22 cellular contexts compared by ENCODE assay signal in genomic region chr22:16987822-16988221, GRCh38. TPM values are rescaled to one million over a fixed set of nuclear protein-coding genes. Genes with fewer than 3 reads are reported as not detected.
DNase-seq lines count a peak whose midpoint lies in the region; ATAC-seq, FAIRE-seq and TF ChIP-seq lines count a peak whose summit lies in the region.
"Had no signal": no experiment of that assay in that cellular context is flagged by ENCODE, and none has a peak within 500 bp of the region (broad histone marks: within the 10 kb centered on the region; RNA-seq: fewer than 3 reads in every experiment).

No MANE protein-coding gene starts in this region.

- TF ChIP-seq CTCF in right atrium auricular region (IDR thresholded peaks at IDR 0.05) (no peak), chondrocyte (IDR thresholded peaks at IDR 0.05) (no peak), kidney (IDR thresholded peaks at IDR 0.05; ENCODE audit: borderline replicate concordance, extremely low read depth, insufficient read depth) (no peak)

- POLR2A ChIA-PET in activated CD8-positive, alpha-beta T cell treated with anti-CD3 and anti-CD28 coated beads, Interleukin-2, amount 10 ng/mL, durations not matched to agents 7 days and 5 days (lab: Charles Lee) = no interaction called here

- H3K27ac ChIP-seq in right atrium auricular region (no peak overlapping the region), kidney (ENCODE audit: low read depth in 2 of 2, low read length in 2 of 2) (no peak overlapping the region)

- DNase-seq in right atrium auricular region (ENCODE audit: low spot score) (peak; percentile 36), left ventricle myocardium superior (no peak), chondrocyte (ENCODE audit: low spot score) (peak; percentile 79), kidney (peak; percentile 49), T-helper 17 cell (no peak)
- no peak for DNase-seq in activated CD8-positive, alpha-beta T cell treated with anti-CD3 and anti-CD28 coated beads, Interleukin-2, amount 10 ng/mL, durations not matched to agents 7 days and 5 days
- DNase-seq: 8988T; C1 segment of cervical spinal cord; CD4-positive, CD25-positive, alpha-beta regulatory T cell; CD8-positive, alpha-beta memory T cell; COR-L47; GOT3; H9 had no signal

- H3K4me1 Mint-ChIP-seq in chondrocyte (ENCODE audit: low read depth) = no peaks in the 10 kb centered on the region
- no peaks in the 10 kb centered on the region for H3K4me1 Mint-ChIP-seq in T-helper 17 cell
- H3K4me1 Mint-ChIP-seq in activated CD8-positive, alpha-beta T cell treated with anti-CD3 and anti-CD28 coated beads, Interleukin-2, amount 10 ng/mL, durations not matched to agents 7 days and 5 days (ENCODE audit: low read depth) = no peaks in the 10 kb centered on the region
- H3K4me1 Mint-ChIP-seq: CD4-positive, CD25-positive, alpha-beta regulatory T cell; CD8-positive, alpha-beta memory T cell; H9 had no signal

- no peak for ATAC-seq in left ventricle myocardium superior
- ATAC-seq in GM18498 (IDR thresholded peaks at IDR 0.05; ENCODE audit: unreplicated experiment) = no peak
- no peak for ATAC-seq in T-helper 17 cell
- ATAC-seq in activated CD8-positive, alpha-beta T cell treated with anti-CD3 and anti-CD28 coated beads, Interleukin-2, amount 10 ng/mL, durations not matched to agents 7 days and 5 days = no peak
- ATAC-seq: HepG2 had no signal

- H3K36me3 Mint-ChIP-seq in chondrocyte (ENCODE audit: low read depth) (peaks cover 2% of the 10 kb centered on the region), T-helper 17 cell (ENCODE audit: low read depth) (no peaks in the 10 kb centered on the region)
- no peaks in the 10 kb centered on the region for H3K36me3 Mint-ChIP-seq in activated CD8-positive, alpha-beta T cell treated with anti-CD3 and anti-CD28 coated beads, Interleukin-2, amount 10 ng/mL, durations not matched to agents 7 days and 5 days (ENCODE audit: low read depth)
- H3K36me3 Mint-ChIP-seq: CD4-positive, CD25-positive, alpha-beta regulatory T cell; IgD-negative memory B cell had no signal

- FAIRE-seq in kidney (lab: Jason Lieb, UNC) = no peak
- FAIRE-seq: D721Med, G401.6, GM12891, GM18507, HepG2 had no signal

- no peaks in the 10 kb centered on the region for H3K27me3 ChIP-seq in right atrium auricular region

- H3K27me3 Mint-ChIP-seq in chondrocyte (ENCODE audit: low read depth) = no peaks in the 10 kb centered on the region
- peaks cover 46% of the 10 kb centered on the region for H3K27me3 Mint-ChIP-seq in T-helper 17 cell
- no peaks in the 10 kb centered on the region for H3K27me3 Mint-ChIP-seq in activated CD8-positive, alpha-beta T cell treated with anti-CD3 and anti-CD28 coated beads, Interleukin-2, amount 10 ng/mL, durations not matched to agents 7 days and 5 days (ENCODE audit: low read depth)
- H3K27me3 Mint-ChIP-seq: CD4-positive, CD25-positive, alpha-beta regulatory T cell; IgD-negative memory B cell had no signal

- peaks cover 0 to 11% of the 10 kb centered on the region in 2 donors for H3K9me3 ChIP-seq in right atrium auricular region
- peaks cover 3 to 11% of the 10 kb centered on the region in 2 donors for H3K9me3 ChIP-seq in kidney (ENCODE audit: control insufficient read depth in 1 of 2, low read length in 2 of 2)
- no peaks in the 10 kb centered on the region for H3K9me3 ChIP-seq in T-helper 17 cell (ENCODE audit: control insufficient read depth, low read length, poor library complexity, severe bottlenecking)

- CTCF ChIA-PET in activated CD8-positive, alpha-beta T cell treated with anti-CD3 and anti-CD28 coated beads, Interleukin-2, amount 10 ng/mL, durations not matched to agents 7 days and 5 days (lab: Charles Lee) = interaction anchor here (1.5 kb wide), 1 partner anchor 70 kb away, joined by 3 read pairs; no protein-coding TSS in a partner anchor

- H3K4me3 Mint-ChIP-seq in chondrocyte (ENCODE audit: unreplicated experiment) (no peak overlapping the region), T-helper 17 cell (no peak overlapping the region)
- H3K4me3 Mint-ChIP-seq in activated CD8-positive, alpha-beta T cell treated with anti-CD3 and anti-CD28 coated beads, Interleukin-2, amount 10 ng/mL, durations not matched to agents 7 days and 5 days = no peak overlapping the region
- H3K4me3 Mint-ChIP-seq: CD4-positive, CD25-positive, alpha-beta regulatory T cell; CD8-positive, alpha-beta memory T cell; H9; IgD-negative memory B cell had no signal

- H3K9me3 Mint-ChIP-seq in chondrocyte (ENCODE audit: low read depth) = peaks cover 34% of the 10 kb centered on the region
- H3K9me3 Mint-ChIP-seq in activated CD8-positive, alpha-beta T cell treated with anti-CD3 and anti-CD28 coated beads, Interleukin-2, amount 10 ng/mL, durations not matched to agents 7 days and 5 days (ENCODE audit: insufficient read depth) = peaks cover 10% of the 10 kb centered on the region

- intact Hi-C loops in left ventricle myocardium superior (cut with micrococcal nuclease) (no loop called here), kidney (cut with DNase I) (no loop called here)

- H3K4me3 ChIP-seq in right atrium auricular region (no peak overlapping the region), kidney (ENCODE audit: low read length in 2 of 2) (no peak overlapping the region)

- no peak overlapping the region for H3K27ac Mint-ChIP-seq in chondrocyte (ENCODE audit: unreplicated experiment)
- no peak overlapping the region for H3K27ac Mint-ChIP-seq in T-helper 17 cell
- H3K27ac Mint-ChIP-seq in activated CD8-positive, alpha-beta T cell treated with anti-CD3 and anti-CD28 coated beads, Interleukin-2, amount 10 ng/mL, durations not matched to agents 7 days and 5 days = no peak overlapping the region
- H3K27ac Mint-ChIP-seq: CD8-positive, alpha-beta memory T cell; H9; IgD-negative memory B cell had no signal

- no peaks in the 10 kb centered on the region for H3K4me1 ChIP-seq in right atrium auricular region
- no peaks in the 10 kb centered on the region for H3K4me1 ChIP-seq in kidney (ENCODE audit: control insufficient read depth in 1 of 2, insufficient read depth in 1 of 2, low read depth in 1 of 2, low read length in 2 of 2)

- H3K36me3 ChIP-seq in right atrium auricular region = no peaks in the 10 kb centered on the region
- no peaks in the 10 kb centered on the region for H3K36me3 ChIP-seq in kidney (ENCODE audit: control insufficient read depth in 1 of 2, insufficient read depth in 2 of 2, low read length in 2 of 2)

- no peak overlapping the region for H3K9ac ChIP-seq in kidney (ENCODE audit: low read length in 2 of 2)

RNA-seq across cellular contexts. Expression of gene GAB4, which starts 20.2 kb away (rescaled TPM):
- total RNA-seq in right atrium auricular region = not detected
- not detected for total RNA-seq in left ventricle myocardium superior
- not detected in 3 replicates for total RNA-seq in chondrocyte
- not detected for total RNA-seq in kidney
- polyA plus RNA-seq in kidney (ENCODE audit: insufficient read depth, low read depth, low replicate concordance) = not detected
- total RNA-seq in T-helper 17 cell = not detected
- total RNA-seq in activated CD8-positive, alpha-beta T cell treated with anti-CD3 and anti-CD28 coated beads, Interleukin-2, amount 10 ng/mL, durations not matched to agents 7 days and 5 days = not detected
- total RNA-seq: A673; CD4-positive, CD25-positive, alpha-beta regulatory T cell; CD8-positive, alpha-beta memory T cell; H9; HepG2 had no signal
- polyA plus RNA-seq: AG04450; CD4-positive, CD25-positive, alpha-beta regulatory T cell; CD8-positive, alpha-beta memory T cell; HepG2; IgD-negative memory B cell had no signal

Comparison
In these comparisons a context has a peak if more than half of its experiments do, and no peak if none do; other contexts are left out.
1. DNase-seq: peak in right atrium auricular region (single experiment), chondrocyte (single experiment) and kidney (single experiment); none in left ventricle myocardium superior (single experiment), T-helper 17 cell (0 of 3) and activated CD8-positive, alpha-beta T cell treated with anti-CD3 and anti-CD28 coated beads, Interleukin-2, amount 10 ng/mL, durations not matched to agents 7 days and 5 days (single experiment).